In the genomic region with DNA sequence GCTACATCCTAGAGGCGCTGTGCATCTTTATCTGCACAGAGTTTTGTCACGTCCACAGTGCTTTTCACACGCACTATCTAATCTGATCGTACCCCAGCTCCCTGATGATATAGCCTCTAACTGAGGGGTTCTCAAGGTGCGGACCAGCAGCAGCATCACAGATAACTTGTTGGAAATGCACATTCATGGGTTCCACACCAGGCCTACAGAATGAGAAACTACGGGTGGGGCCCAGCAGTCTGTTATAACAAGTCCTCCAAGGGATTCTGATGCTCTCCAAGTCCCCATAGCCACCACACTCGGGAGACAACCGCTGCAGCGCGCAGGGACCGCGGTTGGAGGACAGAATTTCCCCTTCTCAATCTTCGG, we compare ENCODE assay signal across 1 cellular context.
TF ChIP-seq lines count a peak whose summit lies in the region.

No MANE protein-coding gene starts in this region.

TF ChIP-seq in H1, 55 proteins besides CTCF, POLR2A, EP300 and RAD21:
- TF ChIP-seq TAF1 (IDR thresholded peaks at IDR 0.05; ENCODE audit: low read depth, low read length) (0 out of 2 replicates have a peak, but pooled peaks have one; percentile 24), TBP (IDR thresholded peaks at IDR 0.05; ENCODE audit: low read depth, low read length) (peak; percentile 36; the same call in 1 of the 2 replicates), KDM1A (IDR thresholded peaks at IDR 0.05; ENCODE audit: borderline replicate concordance, low read length) (no peak)
TF ChIP-seq in H1: peak in this region for 2.
